In the genomic region with DNA sequence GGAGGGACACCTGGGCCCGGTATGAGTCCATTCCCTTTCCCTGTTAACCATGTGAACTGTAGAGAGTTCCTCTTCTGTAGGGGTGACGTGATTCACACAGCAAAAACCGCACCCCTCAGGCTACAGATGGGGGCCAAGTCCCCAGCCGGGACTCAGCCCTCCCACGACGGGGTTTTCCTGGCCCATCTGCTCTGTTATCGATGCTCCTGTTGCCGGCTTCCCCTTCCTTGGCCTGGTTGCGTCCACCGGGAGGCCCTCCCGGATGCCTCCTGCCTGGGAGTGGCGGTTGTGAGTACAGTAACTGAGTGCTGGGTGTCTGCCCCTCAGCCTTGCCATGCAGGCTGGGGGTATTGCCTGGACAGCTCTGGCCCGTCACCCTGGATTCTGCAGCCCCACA, we compare ENCODE assay signal across 8 cellular contexts. TPM values are rescaled to one million over a fixed set of nuclear protein-coding genes. Genes with fewer than 3 reads are reported as not detected.
A peak's percentile ranks its signal among the peaks of the same experiment; 100 is the strongest.
DNase-seq lines count a peak whose midpoint lies in the region; ATAC-seq and TF ChIP-seq lines count a peak whose summit lies in the region.

No MANE protein-coding gene starts in this region.

- peak overlapping the region; percentile 71 for H3K27ac Mint-ChIP-seq in activated T-helper 2 cell treated with anti-CD3 and anti-CD28 coated beads, Interferon-gamma antibody, Interleukin-2, Interleukin-4, amounts not matched to agents 10 μg/mL and 5 μg/mL and 100 μg/mL, durations not matched to agents 14 hours and 24 hours and 36 hours

- intact Hi-C loops in activated T-helper 2 cell treated with anti-CD3 and anti-CD28 coated beads, Interferon-gamma antibody, Interleukin-2, Interleukin-4, amounts not matched to agents 10 μg/mL and 5 μg/mL and 100 μg/mL, durations not matched to agents 14 hours and 24 hours and 36 hours (cut with micrococcal nuclease) = loop anchor here (1.0 to 10.0 kb wide), 6 partner anchors 71 to 1143 kb away; a partner anchor contains a TSS

- DNase-seq in GM06990 (ENCODE audit: extremely low read depth, insufficient read length) (no peak), right atrium auricular region (ENCODE audit: low spot score) (no peak), DMS53 (lab: John Stamatoyannopoulos, UW) (no peak), islet precursor cell (no peak)
- no peak for DNase-seq in activated T-helper 2 cell treated with anti-CD3 and anti-CD28 coated beads, Interferon-gamma antibody, Interleukin-2, Interleukin-4, amounts not matched to agents 10 μg/mL and 5 μg/mL and 100 μg/mL, durations not matched to agents 14 hours and 24 hours and 36 hours (ENCODE audit: low spot score)
- DNase-seq in stimulated activated CD4-positive, alpha-beta T cell treated with anti-CD3 and anti-CD28 coated beads, Interleukin-1b, Interleukin-23, amount 100 ng/mL, for 1 hour (ENCODE audit: low read depth in 2 of 2) = peak; percentile 14 to 39

- H3K36me3 Mint-ChIP-seq in activated T-helper 2 cell treated with anti-CD3 and anti-CD28 coated beads, Interferon-gamma antibody, Interleukin-2, Interleukin-4, amounts not matched to agents 10 μg/mL and 5 μg/mL and 100 μg/mL, durations not matched to agents 14 hours and 24 hours and 36 hours (ENCODE audit: low read depth) = no peaks in the 10 kb centered on the region

- peak overlapping the region; percentile 59 for H3K9ac ChIP-seq in Loucy (ENCODE audit: low read depth, low read length, poor library complexity, severe bottlenecking)

- H3K4me1 Mint-ChIP-seq in activated T-helper 2 cell treated with anti-CD3 and anti-CD28 coated beads, Interferon-gamma antibody, Interleukin-2, Interleukin-4, amounts not matched to agents 10 μg/mL and 5 μg/mL and 100 μg/mL, durations not matched to agents 14 hours and 24 hours and 36 hours (ENCODE audit: low read depth) = peaks cover 7% of the 10 kb centered on the region

- H3K9me3 Mint-ChIP-seq in activated T-helper 2 cell treated with anti-CD3 and anti-CD28 coated beads, Interferon-gamma antibody, Interleukin-2, Interleukin-4, amounts not matched to agents 10 μg/mL and 5 μg/mL and 100 μg/mL, durations not matched to agents 14 hours and 24 hours and 36 hours = no peaks in the 10 kb centered on the region

- no peaks in the 10 kb centered on the region for H3K9me2 ChIP-seq in Loucy (replicated peaks; ENCODE audit: low read depth, low read length)

- H3K36me3 ChIP-seq in GM06990 (ENCODE audit: control insufficient read depth, insufficient read depth, low read length) (no peaks in the 10 kb centered on the region), Loucy (ENCODE audit: insufficient read depth, low read length) (no peaks in the 10 kb centered on the region), right atrium auricular region (no peaks in the 10 kb centered on the region)

- H3K27ac ChIP-seq in right atrium auricular region = peak overlapping the region; percentile 70 to 86

- peaks cover 11% of the 10 kb centered on the region for H3K27me3 Mint-ChIP-seq in activated T-helper 2 cell treated with anti-CD3 and anti-CD28 coated beads, Interferon-gamma antibody, Interleukin-2, Interleukin-4, amounts not matched to agents 10 μg/mL and 5 μg/mL and 100 μg/mL, durations not matched to agents 14 hours and 24 hours and 36 hours (ENCODE audit: low read depth)

- no peaks in the 10 kb centered on the region for H3K9me3 ChIP-seq in Loucy (ENCODE audit: insufficient read depth, low read depth, low read length)
- no peaks in the 10 kb centered on the region for H3K9me3 ChIP-seq in right atrium auricular region

- H3K4me1 ChIP-seq in Loucy (ENCODE audit: insufficient read depth, low read length, poor library complexity, severe bottlenecking) = peaks cover 11% of the 10 kb centered on the region
- H3K4me1 ChIP-seq in right atrium auricular region = peaks cover 0 to 44% of the 10 kb centered on the region in 2 donors

- peaks cover 10% of the 10 kb centered on the region; the same call in 1 of the 2 replicates for H3K79me2 ChIP-seq in Loucy (ENCODE audit: insufficient read depth, low read length)

- peak overlapping the region; percentile 82 for H3K4me2 ChIP-seq in Loucy (ENCODE audit: low read depth, low read length, poor library complexity, severe bottlenecking)

- H3K4me3 ChIP-seq in GM06990 (replicated peaks; ENCODE audit: low read depth, low read length) (peak overlapping the region; percentile 62), Loucy (ENCODE audit: low read length, poor library complexity, severe bottlenecking) (peak overlapping the region; percentile 71), right atrium auricular region (peak overlapping the region; percentile 46)

- peak overlapping the region; percentile 76 for H3K4me3 Mint-ChIP-seq in activated T-helper 2 cell treated with anti-CD3 and anti-CD28 coated beads, Interferon-gamma antibody, Interleukin-2, Interleukin-4, amounts not matched to agents 10 μg/mL and 5 μg/mL and 100 μg/mL, durations not matched to agents 14 hours and 24 hours and 36 hours (ENCODE audit: low read depth)

- H3F3A ChIP-seq in Loucy (ENCODE audit: low read depth) = no peaks in the 10 kb centered on the region

- peak overlapping the region; percentile 89; the same call in 1 of the 2 replicates for H2AFZ ChIP-seq in Loucy (ENCODE audit: low read length)

- ATAC-seq in GM21717 (IDR thresholded peaks at IDR 0.05; ENCODE audit: unreplicated experiment) = peak; percentile 43

- TF ChIP-seq CTCF in GM06990 (IDR thresholded peaks at IDR 0.05; ENCODE audit: insufficient read depth, low read length, poor library complexity, severe bottlenecking) (no peak), Loucy (conservative IDR thresholded peaks at IDR 0.05; ENCODE audit: low read length) (no peak), right atrium auricular region (IDR thresholded peaks at IDR 0.05) (no peak)

- peaks cover 28% of the 10 kb centered on the region for H4K20me1 ChIP-seq in Loucy (ENCODE audit: insufficient read depth, low read length, poor library complexity, severe bottlenecking)

- H3K27me3 ChIP-seq in GM06990 (replicated peaks; ENCODE audit: control insufficient read depth, insufficient read depth, low read length) = no peaks in the 10 kb centered on the region; the same call in none of the 2 replicates
- no peaks in the 10 kb centered on the region for H3K27me3 ChIP-seq in Loucy (ENCODE audit: insufficient read depth, low read length, poor library complexity, severe bottlenecking)
- no peaks in the 10 kb centered on the region for H3K27me3 ChIP-seq in right atrium auricular region

RNA-seq across cellular contexts. Expression of a gene that starts 0.8 kb away (rescaled TPM):
- 17.2 and 18.9 TPM in 2 replicates for total RNA-seq in activated T-helper 2 cell treated with anti-CD3 and anti-CD28 coated beads, Interferon-gamma antibody, Interleukin-2, Interleukin-4, amounts not matched to agents 10 μg/mL and 5 μg/mL and 100 μg/mL, durations not matched to agents 14 hours and 24 hours and 36 hours
- total RNA-seq in right atrium auricular region = 10 to 100 TPM; 22.9 to 23.3 TPM

Comparison
In these comparisons a context has a peak if more than half of its experiments do, and no peak if none do; other contexts are left out.
1. DNase-seq: peak in stimulated activated CD4-positive, alpha-beta T cell treated with anti-CD3 and anti-CD28 coated beads, Interleukin-1b, Interleukin-23, amount 100 ng/mL, for 1 hour (2 of 2); none in GM06990 (single experiment), activated T-helper 2 cell treated with anti-CD3 and anti-CD28 coated beads, Interferon-gamma antibody, Interleukin-2, Interleukin-4, amounts not matched to agents 10 μg/mL and 5 μg/mL and 100 μg/mL, durations not matched to agents 14 hours and 24 hours and 36 hours (single experiment), right atrium auricular region (single experiment), DMS53 (single experiment) and islet precursor cell (single experiment).
2. Peak in every context shown above with its lines, with median percentiles within 50 percentile points of each other: H3K4me3 ChIP-seq.